Comparison of ENCODE assay signal across 7 cellular contexts in the genomic region with DNA sequence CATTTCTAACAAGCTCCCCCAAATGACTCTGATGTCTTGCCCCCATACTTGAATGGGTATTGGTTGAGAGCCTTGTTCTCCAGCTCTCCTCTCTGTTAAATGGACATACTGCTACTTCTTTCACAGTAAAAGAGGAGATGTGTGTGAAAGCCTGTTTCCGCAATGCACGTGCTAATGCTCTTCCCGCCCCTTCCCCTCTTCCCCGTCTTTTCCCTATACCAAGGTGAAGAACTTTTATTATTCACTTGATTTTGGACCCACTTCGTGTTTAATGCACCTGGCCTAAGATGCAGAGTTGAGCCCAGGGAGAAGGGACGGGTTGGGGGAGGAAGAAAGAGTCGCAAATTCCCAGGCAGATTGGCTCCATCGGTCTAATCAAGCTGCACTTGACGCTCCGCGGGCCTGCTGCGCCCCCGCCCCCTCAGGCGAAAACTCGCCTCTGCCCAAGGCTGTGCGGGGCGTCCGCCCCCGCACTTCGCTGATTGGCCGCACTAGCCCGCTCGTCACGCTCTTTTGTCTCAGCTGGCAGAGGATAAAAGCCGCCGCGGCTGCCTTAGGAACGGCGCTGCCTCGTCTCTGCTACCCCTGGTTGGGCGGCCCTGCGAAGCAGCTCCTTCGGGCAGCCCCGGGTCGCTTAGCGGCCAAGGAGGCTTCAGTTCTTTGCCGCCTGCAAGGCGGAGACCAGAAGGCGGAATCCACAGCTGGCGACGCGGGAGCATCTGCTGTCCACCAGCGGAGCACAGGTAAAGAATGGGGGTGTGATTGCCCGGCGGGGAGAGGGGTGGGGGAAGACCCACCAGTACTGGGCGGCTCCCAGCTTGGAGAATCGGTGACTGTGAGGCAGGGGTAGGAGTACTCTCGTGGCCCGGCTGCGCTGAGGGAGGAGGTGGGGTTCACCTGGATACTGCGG. TPM values are rescaled to one million over a fixed set of nuclear protein-coding genes. Genes with fewer than 3 reads are reported as not detected.
A peak's percentile ranks its signal among the peaks of the same experiment; 100 is the strongest.
DNase-seq lines count a peak whose midpoint lies in the region; ATAC-seq and TF ChIP-seq lines count a peak whose summit lies in the region.

A gene (plus strand): TSS at position 562 of the 910 bp plus-strand sequence. CDS start 1,421 bp downstream, outside the sequence.

- H3K36me3 Mint-ChIP-seq in activated CD4-positive, alpha-beta T cell treated with anti-CD3 and anti-CD28 coated beads for 36 hours (ENCODE audit: low read depth): peaks cover 3% of the 10 kb centered on the region
- no peaks in the 10 kb centered on the region for H3K36me3 Mint-ChIP-seq in stimulated activated effector memory CD8-positive, alpha-beta T cell treated with anti-CD3 and anti-CD28 coated beads, Interleukin-12 subunit alpha, Interleukin-12 subunit beta, amount 100 ng/mL, for 72 hours

- no peak within 1 kb of the TSS for H3K27ac Mint-ChIP-seq in activated CD4-positive, alpha-beta T cell treated with anti-CD3 and anti-CD28 coated beads for 36 hours
- H3K27ac Mint-ChIP-seq in stimulated activated effector memory CD8-positive, alpha-beta T cell treated with anti-CD3 and anti-CD28 coated beads, Interleukin-12 subunit alpha, Interleukin-12 subunit beta, amount 100 ng/mL, for 72 hours: no peak within 1 kb of the TSS

- H3K4me3 ChIP-seq in coronary artery (peak within 1 kb of the TSS; percentile 64), lower lobe of right lung (peak within 1 kb of the TSS; percentile 39)

- CTCF ChIA-PET in activated CD4-positive, alpha-beta T cell treated with anti-CD3 and anti-CD28 coated beads for 36 hours (lab: Charles Lee): interaction anchor here (0.7 to 0.8 kb wide), 2 partner anchors 12 to 646 kb away, joined by 3 read pairs; no protein-coding TSS in a partner anchor

- peaks cover 22% of the 10 kb centered on the region for H3K4me1 Mint-ChIP-seq in activated CD4-positive, alpha-beta T cell treated with anti-CD3 and anti-CD28 coated beads for 36 hours
- peaks cover 8% of the 10 kb centered on the region for H3K4me1 Mint-ChIP-seq in stimulated activated effector memory CD8-positive, alpha-beta T cell treated with anti-CD3 and anti-CD28 coated beads, Interleukin-12 subunit alpha, Interleukin-12 subunit beta, amount 100 ng/mL, for 72 hours

- H3K9me3 ChIP-seq in lower lobe of right lung: no peaks in the 10 kb centered on the region

- H3K27me3 Mint-ChIP-seq in activated CD4-positive, alpha-beta T cell treated with anti-CD3 and anti-CD28 coated beads for 36 hours: peaks cover 32% of the 10 kb centered on the region

- no peaks in the 10 kb centered on the region for H3K36me3 ChIP-seq in lower lobe of right lung

- no peak within 1 kb of the TSS for H3K27ac ChIP-seq in coronary artery
- no peak within 1 kb of the TSS for H3K27ac ChIP-seq in lower lobe of right lung

- no peaks in the 10 kb centered on the region for H3K4me1 ChIP-seq in lower lobe of right lung

- no peak for TF ChIP-seq CTCF in coronary artery (IDR thresholded peaks at IDR 0.05)
- no peak for TF ChIP-seq CTCF in lower lobe of right lung (IDR thresholded peaks at IDR 0.05)

- intact Hi-C loops in activated CD4-positive, alpha-beta T cell treated with anti-CD3 and anti-CD28 coated beads for 36 hours (cut with DNase I, micrococcal nuclease): no loop called here
- intact Hi-C loops in lower lobe of right lung (cut with DNase I): no loop called here

- ATAC-seq in GM18868 (IDR thresholded peaks at IDR 0.05; ENCODE audit: unreplicated experiment) (peak; percentile 89), lower lobe of right lung (peak; percentile 78), GM21529 (IDR thresholded peaks at IDR 0.05; ENCODE audit: unreplicated experiment) (no peak)
- peak; percentile 78 for ATAC-seq in activated CD4-positive, alpha-beta T cell treated with anti-CD3 and anti-CD28 coated beads for 36 hours
- ATAC-seq in stimulated activated effector memory CD8-positive, alpha-beta T cell treated with anti-CD3 and anti-CD28 coated beads, Interleukin-12 subunit alpha, Interleukin-12 subunit beta, amount 100 ng/mL, for 72 hours: peak; percentile 57

- H3K4me3 Mint-ChIP-seq in activated CD4-positive, alpha-beta T cell treated with anti-CD3 and anti-CD28 coated beads for 36 hours: peak within 1 kb of the TSS; percentile 51
- peak within 1 kb of the TSS; percentile 71 for H3K4me3 Mint-ChIP-seq in stimulated activated effector memory CD8-positive, alpha-beta T cell treated with anti-CD3 and anti-CD28 coated beads, Interleukin-12 subunit alpha, Interleukin-12 subunit beta, amount 100 ng/mL, for 72 hours

- POLR2A ChIA-PET in activated CD4-positive, alpha-beta T cell treated with anti-CD3 and anti-CD28 coated beads for 36 hours (lab: Charles Lee): interaction anchor here (0.7 kb wide), 1 partner anchor 39 kb away, joined by 3 read pairs; no protein-coding TSS in a partner anchor

- H3K9me3 Mint-ChIP-seq in activated CD4-positive, alpha-beta T cell treated with anti-CD3 and anti-CD28 coated beads for 36 hours (ENCODE audit: low read depth): no peaks in the 10 kb centered on the region
- no peaks in the 10 kb centered on the region for H3K9me3 Mint-ChIP-seq in stimulated activated effector memory CD8-positive, alpha-beta T cell treated with anti-CD3 and anti-CD28 coated beads, Interleukin-12 subunit alpha, Interleukin-12 subunit beta, amount 100 ng/mL, for 72 hours

- DNase-seq in NCI-H1436 treated with DMSO at 0.1 percent for 48 hours (lab: John Stamatoyannopoulos, UW) (peak; percentile 60), coronary artery (ENCODE audit: low spot score) (no peak), lower lobe of right lung (peak; percentile 56)
- DNase-seq in activated CD4-positive, alpha-beta T cell treated with anti-CD3 and anti-CD28 coated beads for 36 hours: peak; percentile 57
- DNase-seq in stimulated activated effector memory CD8-positive, alpha-beta T cell treated with anti-CD3 and anti-CD28 coated beads, Interleukin-12 subunit alpha, Interleukin-12 subunit beta, amount 100 ng/mL, for 72 hours (ENCODE audit: low spot score in 2 of 2): peak in 1 of 2 donors; percentile 49

- H3K27me3 ChIP-seq in lower lobe of right lung (ENCODE audit: low read depth): peaks cover 30% of the 10 kb centered on the region

RNA-seq across cellular contexts. Expression of the gene that starts here (rescaled TPM):
- total RNA-seq in activated CD4-positive, alpha-beta T cell treated with anti-CD3 and anti-CD28 coated beads for 36 hours: 1 to 10 TPM; 1.2 to 1.3 TPM
- not detected for total RNA-seq in lower lobe of right lung

Comparison
In these comparisons a context has a peak if more than half of its experiments do, and no peak if none do; other contexts are left out.
1. Peak in DNase-seq, ATAC-seq and H3K4me3 ChIP-seq in lower lobe of right lung; RNA of the gene not detected or under 1 TPM.